Comparison of ENCODE assay signal across 1 cellular context in the genomic region with DNA sequence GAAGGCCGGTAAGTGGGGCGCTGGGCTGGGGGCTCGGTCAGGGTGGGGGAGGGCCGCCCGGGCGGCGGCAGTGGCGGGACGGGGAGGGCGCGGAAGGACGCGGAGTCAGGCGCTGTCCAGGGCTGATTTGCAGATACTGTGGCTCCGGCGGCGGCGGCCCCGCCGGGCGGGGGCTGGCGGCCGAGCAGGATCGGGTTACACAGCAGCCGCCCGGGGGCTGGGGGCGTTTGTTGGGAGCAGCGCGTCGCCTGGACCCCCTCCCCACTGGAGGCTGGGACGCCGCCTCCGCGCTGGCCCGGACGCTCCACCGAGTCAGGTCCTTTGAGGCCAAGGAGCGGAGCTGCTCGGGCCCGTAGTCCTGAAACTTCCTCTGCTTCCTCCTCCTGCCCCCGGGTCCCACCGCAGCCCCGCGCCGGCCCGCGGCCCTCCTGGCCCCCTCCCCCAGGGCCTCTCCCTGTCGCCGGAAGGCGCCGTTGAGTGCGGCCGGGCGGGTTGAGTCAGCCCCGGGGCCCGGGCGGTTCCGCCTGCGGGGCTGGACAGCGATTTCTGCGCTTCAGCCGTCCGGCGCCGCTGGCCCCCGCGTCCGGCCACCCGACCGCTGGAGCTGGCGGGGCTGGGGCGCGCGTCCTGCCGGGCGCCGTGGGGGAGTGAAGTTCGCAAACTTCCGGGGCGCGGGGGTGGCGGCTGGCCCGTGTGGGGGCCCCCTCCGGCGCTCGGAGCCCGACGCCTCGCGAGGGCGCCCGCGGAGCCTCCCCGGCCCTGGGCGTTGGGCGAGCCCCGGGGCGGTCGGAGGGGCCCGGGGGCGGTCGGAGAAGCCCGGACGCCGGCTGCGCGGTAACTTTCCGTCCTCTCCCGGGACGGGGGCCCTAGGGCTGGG.
TF ChIP-seq lines count a peak whose summit lies in the region.

No MANE protein-coding gene starts in this region.

TF ChIP-seq in GM12878, 131 proteins besides CTCF, POLR2A, EP300 and RAD21 (continued from another document):
- TF ChIP-seq POLR2AphosphoS5 (IDR thresholded peaks at IDR 0.05; ENCODE audit: low read length) (peak; percentile 33; the same call in 1 of the 2 replicates), EED (IDR thresholded peaks at IDR 0.05; ENCODE audit: low read depth) (no peak), SRF (IDR thresholded peaks at IDR 0.05; ENCODE audit: low read depth in 2 of 2, low read length in 2 of 2) (0 out of 4 replicates have a peak, but pooled peaks of 1 of the 2 experiments have one; percentile 12), NFIC (IDR thresholded peaks at IDR 0.05; ENCODE audit: low read depth, low read length) (no peak), BACH1 (IDR thresholded peaks at IDR 0.05; ENCODE audit: borderline replicate concordance) (peak; percentile 90), SMARCA5 (IDR thresholded peaks at IDR 0.05) (peak; percentile 69; the same call in 1 of the 2 replicates)
- TF ChIP-seq, protein P1, sequence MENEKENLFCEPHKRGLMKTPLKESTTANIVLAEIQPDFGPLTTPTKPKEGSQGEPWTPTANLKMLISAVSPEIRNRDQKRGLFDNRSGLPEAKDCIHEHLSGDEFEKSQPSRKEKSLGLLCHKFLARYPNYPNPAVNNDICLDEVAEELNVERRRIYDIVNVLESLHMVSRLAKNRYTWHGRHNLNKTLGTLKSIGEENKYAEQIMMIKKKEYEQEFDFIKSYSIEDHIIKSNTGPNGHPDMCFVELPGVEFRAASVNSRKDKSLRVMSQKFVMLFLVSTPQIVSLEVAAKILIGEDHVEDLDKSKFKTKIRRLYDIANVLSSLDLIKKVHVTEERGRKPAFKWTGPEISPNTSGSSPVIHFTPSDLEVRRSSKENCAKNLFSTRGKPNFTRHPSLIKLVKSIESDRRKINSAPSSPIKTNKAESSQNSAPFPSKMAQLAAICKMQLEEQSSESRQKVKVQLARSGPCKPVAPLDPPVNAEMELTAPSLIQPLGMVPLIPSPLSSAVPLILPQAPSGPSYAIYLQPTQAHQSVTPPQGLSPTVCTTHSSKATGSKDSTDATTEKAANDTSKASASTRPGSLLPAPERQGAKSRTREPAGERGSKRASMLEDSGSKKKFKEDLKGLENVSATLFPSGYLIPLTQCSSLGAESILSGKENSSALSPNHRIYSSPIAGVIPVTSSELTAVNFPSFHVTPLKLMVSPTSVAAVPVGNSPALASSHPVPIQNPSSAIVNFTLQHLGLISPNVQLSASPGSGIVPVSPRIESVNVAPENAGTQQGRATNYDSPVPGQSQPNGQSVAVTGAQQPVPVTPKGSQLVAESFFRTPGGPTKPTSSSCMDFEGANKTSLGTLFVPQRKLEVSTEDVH (IDR thresholded peaks at IDR 0.05; ENCODE audit: low read depth, partially characterized antibody), result no peak
